In genomic region chr7:108455833-108456677, GRCh38 we compare ENCODE assay signal across 10 cellular contexts. TPM values are rescaled to one million over a fixed set of nuclear protein-coding genes. Genes with fewer than 3 reads are reported as not detected.
DNase-seq lines count a peak whose midpoint lies in the region; FAIRE-seq and TF ChIP-seq lines count a peak whose summit lies in the region.
"Had no signal": no experiment of that assay in that cellular context is flagged by ENCODE, and none has a peak within 500 bp of the region (broad histone marks: within the 10 kb centered on the region; RNA-seq: fewer than 3 reads in every experiment).

TSS of gene NRCAM (minus strand) at chr7:108456436. CDS start at chr7:108240064, 216,372 bp downstream.

- no peaks in the 10 kb centered on the region for H3K36me3 Mint-ChIP-seq in activated CD4-positive, alpha-beta T cell treated with anti-CD3 and anti-CD28 coated beads, Interleukin-2, amount 10 ng/mL, durations not matched to agents 7 days and 5 days (ENCODE audit: low read depth)

- peak; percentile 26 for DNase-seq in activated CD4-positive, alpha-beta T cell treated with anti-CD3 and anti-CD28 coated beads, Interleukin-2, amount 10 ng/mL, durations not matched to agents 7 days and 5 days
- no peak for DNase-seq in activated CD4-positive, alpha-beta T cell treated with anti-CD3 and anti-CD28 coated beads for 1 hour
- peak; percentile 41 for DNase-seq in KBM-7
- peak; percentile 90 to 93 for DNase-seq in SJCRH30
- peak; percentile 48 for DNase-seq in cerebellar cortex (ENCODE audit: low spot score)
- DNase-seq in kidney, result peak; percentile 81
- DNase-seq in stimulated activated CD4-positive, alpha-beta T cell treated with anti-CD3 and anti-CD28 coated beads, Interleukin-12 subunit alpha, Interleukin-12 subunit beta, amount 100 ng/mL, for 4 hours, result peak; percentile 14
- DNase-seq in ureter (ENCODE audit: low spot score), result no peak
- DNase-seq: DND-41 had no signal

- H3K9ac ChIP-seq in kidney (ENCODE audit: low read length in 2 of 2), result no peak within 1 kb of the TSS

- no peak for TF ChIP-seq CTCF in kidney (IDR thresholded peaks at IDR 0.05; ENCODE audit: borderline replicate concordance, extremely low read depth, insufficient read depth)

- H3K4me1 ChIP-seq in SJCRH30 (no peaks in the 10 kb centered on the region; the same call in 1 of the 2 replicates), kidney (ENCODE audit: control insufficient read depth in 1 of 2, insufficient read depth in 1 of 2, low read depth in 1 of 2, low read length in 2 of 2) (peaks cover 0 to 11% of the 10 kb centered on the region in 2 donors)

- FAIRE-seq in kidney (lab: Jason Lieb, UNC), result no peak

- H3K27ac ChIP-seq in SJCRH30 (peak within 1 kb of the TSS; percentile 45), kidney (ENCODE audit: low read depth in 2 of 2, low read length in 2 of 2) (peak within 1 kb of the TSS in 1 of 2 donors; percentile 2)
- H3K27ac ChIP-seq: epithelial cell of prostate had no signal

- in situ Hi-C loops in KBM-7 (cut with MboI; ENCODE audit: low pct_unique_long_range_greater_than_20kb, low sequenced_read_pairs), result loop anchor here (25.0 kb wide), 1 partner anchor 269 kb away; no protein-coding TSS in a partner anchor

- no peaks in the 10 kb centered on the region for H3K9me3 ChIP-seq in SJCRH30 (replicated peaks)
- no peaks in the 10 kb centered on the region for H3K9me3 ChIP-seq in kidney (ENCODE audit: control insufficient read depth in 1 of 2, low read length in 2 of 2)

- H3K27me3 ChIP-seq in SJCRH30, result no peaks in the 10 kb centered on the region

- CTCF ChIA-PET in activated CD4-positive, alpha-beta T cell treated with anti-CD3 and anti-CD28 coated beads, Interleukin-2, amount 10 ng/mL, durations not matched to agents 7 days and 5 days (lab: Charles Lee), result interaction anchor here (0.9 to 2.2 kb wide), 4 partner anchors 9 to 23 kb away, joined by 3 to 5 read pairs (median 3); no protein-coding TSS in a partner anchor

- H3K4me1 Mint-ChIP-seq in activated CD4-positive, alpha-beta T cell treated with anti-CD3 and anti-CD28 coated beads, Interleukin-2, amount 10 ng/mL, durations not matched to agents 7 days and 5 days, result peaks cover 12% of the 10 kb centered on the region

- H3K36me3 ChIP-seq in SJCRH30 (no peaks in the 10 kb centered on the region), kidney (ENCODE audit: control insufficient read depth in 1 of 2, insufficient read depth in 2 of 2, low read length in 2 of 2) (no peaks in the 10 kb centered on the region)

- peak within 1 kb of the TSS; percentile 26 for H3K27ac Mint-ChIP-seq in activated CD4-positive, alpha-beta T cell treated with anti-CD3 and anti-CD28 coated beads, Interleukin-2, amount 10 ng/mL, durations not matched to agents 7 days and 5 days

- intact Hi-C loops in kidney (cut with DNase I), result no loop called here

- H3K27me3 Mint-ChIP-seq in activated CD4-positive, alpha-beta T cell treated with anti-CD3 and anti-CD28 coated beads, Interleukin-2, amount 10 ng/mL, durations not matched to agents 7 days and 5 days, result peaks cover 61% of the 10 kb centered on the region

- H3K4me3 ChIP-seq in SJCRH30 (peak within 1 kb of the TSS; percentile 75), kidney (ENCODE audit: low read length in 2 of 2) (peak within 1 kb of the TSS; percentile 52 to 60)

- peak within 1 kb of the TSS; percentile 57 for H3K4me3 Mint-ChIP-seq in activated CD4-positive, alpha-beta T cell treated with anti-CD3 and anti-CD28 coated beads, Interleukin-2, amount 10 ng/mL, durations not matched to agents 7 days and 5 days

- H3K9me3 Mint-ChIP-seq in activated CD4-positive, alpha-beta T cell treated with anti-CD3 and anti-CD28 coated beads, Interleukin-2, amount 10 ng/mL, durations not matched to agents 7 days and 5 days, result no peaks in the 10 kb centered on the region

- POLR2A ChIA-PET in activated CD4-positive, alpha-beta T cell treated with anti-CD3 and anti-CD28 coated beads, Interleukin-2, amount 10 ng/mL, durations not matched to agents 7 days and 5 days (lab: Charles Lee), result no interaction called here

RNA-seq across cellular contexts. Expression of gene NRCAM, which starts in this region (rescaled TPM):
- under 1 TPM; 0.12 to 0.46 TPM for total RNA-seq in activated CD4-positive, alpha-beta T cell treated with anti-CD3 and anti-CD28 coated beads, Interleukin-2, amount 10 ng/mL, durations not matched to agents 7 days and 5 days
- 28.5 and 30.8 TPM in 2 replicates for total RNA-seq in SJCRH30 (2014; rRNA removed; shearing (Covaris generic))
- total RNA-seq in kidney (20.6 TPM), ureter (3.6 TPM)
- polyA plus RNA-seq in kidney (ENCODE audit: insufficient read depth, low read depth, low replicate concordance), result 16.8 TPM

Comparison
In these comparisons a context has a peak if more than half of its experiments do, and no peak if none do; other contexts are left out.
1. Peak in DNase-seq in activated CD4-positive, alpha-beta T cell treated with anti-CD3 and anti-CD28 coated beads, Interleukin-2, amount 10 ng/mL, durations not matched to agents 7 days and 5 days; RNA of the gene not detected or under 1 TPM.
2. DNase-seq: peak in KBM-7 (single experiment), SJCRH30 (2 of 2), cerebellar cortex (single experiment), kidney (single experiment) and stimulated activated CD4-positive, alpha-beta T cell treated with anti-CD3 and anti-CD28 coated beads, Interleukin-12 subunit alpha, Interleukin-12 subunit beta, amount 100 ng/mL, for 4 hours (single experiment); none in activated CD4-positive, alpha-beta T cell treated with anti-CD3 and anti-CD28 coated beads for 1 hour (single experiment) and ureter (single experiment).